Comparison of ENCODE assay signal across 16 cellular contexts in genomic region chr21:37384416-37384815, GRCh38. TPM values are rescaled to one million over a fixed set of nuclear protein-coding genes. Genes with fewer than 3 reads are reported as not detected.
A peak's percentile ranks its signal among the peaks of the same experiment; 100 is the strongest.
DNase-seq lines count a peak whose midpoint lies in the region; ATAC-seq and TF ChIP-seq lines count a peak whose summit lies in the region.
"Had no signal": no experiment of that assay in that cellular context is flagged by ENCODE, and none has a peak within 500 bp of the region (broad histone marks: within the 10 kb centered on the region; RNA-seq: fewer than 3 reads in every experiment).

No MANE protein-coding gene starts in this region.

- CTCF ChIA-PET in CD4-positive, alpha-beta T cell (lab: Charles Lee) = interaction anchor here (1.7 kb wide), 1 partner anchor 34 kb away, joined by 5 read pairs; no protein-coding TSS in a partner anchor

- no peak for DNase-seq in CD14-positive monocyte (ENCODE audit: low spot score)
- DNase-seq in CD4-positive, alpha-beta T cell = no peak
- no peak for DNase-seq in central memory CD8-positive, alpha-beta T cell (ENCODE audit: low spot score in 2 of 2)
- no peak for DNase-seq in natural killer cell treated with Interleukin-12 subunit alpha and Interleukin-12 subunit beta and Interleukin-15 and Interleukin-18, amount 100 ng/mL, for 72 hours (ENCODE audit: low spot score)
- no peak for DNase-seq in T-helper 2 cell treated with Interferon-gamma antibody and Interleukin-4, amounts not matched to agents 5 μg/mL and 100 μg/mL, for 36 hours (ENCODE audit: low spot score)
- DNase-seq in SK-N-DZ (ENCODE audit: low spot score) = no peak
- no peak for DNase-seq in NCI-H69 (lab: John Stamatoyannopoulos, UW)
- DNase-seq: DMS 273 treated with DMSO at 0.1 percent for 48 hours, IMR-90, MV-4-11, NCI-H1417 treated with DMSO at 0.1 percent for 48 hours, NCI-H2029, NCI-H510A treated with DMSO at 0.1 percent for 48 hours, SHP77 treated with DMSO at 0.1 percent for 48 hours had no signal

- intact Hi-C loops in CD14-positive monocyte (cut with micrococcal nuclease) = no loop called here
- intact Hi-C loops in CD4-positive, alpha-beta T cell (cut with DNase I, micrococcal nuclease) = loop anchor here in 1 of 2 experiments (5.0 kb wide), 1 partner anchor 38 kb away; no protein-coding TSS in a partner anchor

- no peak for ATAC-seq in CD4-positive, alpha-beta T cell (ENCODE audit: poor library complexity)
- no peak for ATAC-seq in central memory CD8-positive, alpha-beta T cell (replicated peaks; ENCODE audit: extremely low read depth, poor library complexity, severe bottlenecking)
- ATAC-seq in natural killer cell treated with Interleukin-12 subunit alpha and Interleukin-12 subunit beta and Interleukin-15 and Interleukin-18, amount 100 ng/mL, for 72 hours = no peak

- H3K9me3 Mint-ChIP-seq in CD14-positive monocyte = peaks cover 0 to 2% (median 0%) of the 10 kb centered on the region in 7 donors
- H3K9me3 Mint-ChIP-seq in CD4-positive, alpha-beta T cell = peaks cover 2% of the 10 kb centered on the region
- no peaks in the 10 kb centered on the region for H3K9me3 Mint-ChIP-seq in central memory CD8-positive, alpha-beta T cell
- no peaks in the 10 kb centered on the region for H3K9me3 Mint-ChIP-seq in natural killer cell treated with Interleukin-12 subunit alpha and Interleukin-12 subunit beta and Interleukin-15 and Interleukin-18, amount 100 ng/mL, for 72 hours
- no peaks in the 10 kb centered on the region for H3K9me3 Mint-ChIP-seq in T-helper 2 cell treated with Interferon-gamma antibody and Interleukin-4, amounts not matched to agents 5 μg/mL and 100 μg/mL, for 36 hours

- POLR2A ChIA-PET in CD4-positive, alpha-beta T cell (lab: Charles Lee) = interaction anchor here (2.7 kb wide), 1 partner anchor 16 kb away, joined by 8 read pairs; no protein-coding TSS in a partner anchor

- no peak for TF ChIP-seq CTCF in CD14-positive monocyte (IDR thresholded peaks at IDR 0.05)
- no peak for TF ChIP-seq CTCF in CD4-positive, alpha-beta T cell (IDR thresholded peaks at IDR 0.05)

- H3K27me3 Mint-ChIP-seq in CD14-positive monocyte (ENCODE audit: low read depth in 3 of 3) = peaks cover 0 to 2% (median 0%) of the 10 kb centered on the region in 3 donors
- H3K27me3 Mint-ChIP-seq in CD4-positive, alpha-beta T cell = no peaks in the 10 kb centered on the region
- H3K27me3 Mint-ChIP-seq in central memory CD8-positive, alpha-beta T cell = no peaks in the 10 kb centered on the region
- H3K27me3 Mint-ChIP-seq in natural killer cell treated with Interleukin-12 subunit alpha and Interleukin-12 subunit beta and Interleukin-15 and Interleukin-18, amount 100 ng/mL, for 72 hours = no peaks in the 10 kb centered on the region
- no peaks in the 10 kb centered on the region for H3K27me3 Mint-ChIP-seq in T-helper 2 cell treated with Interferon-gamma antibody and Interleukin-4, amounts not matched to agents 5 μg/mL and 100 μg/mL, for 36 hours (ENCODE audit: low read depth)
- H3K27me3 Mint-ChIP-seq: B cell had no signal

- peaks cover 68% of the 10 kb centered on the region for H3K4me1 Mint-ChIP-seq in CD14-positive monocyte
- peaks cover 92% of the 10 kb centered on the region for H3K4me1 Mint-ChIP-seq in CD4-positive, alpha-beta T cell (ENCODE audit: low read depth)
- peaks cover 82% of the 10 kb centered on the region for H3K4me1 Mint-ChIP-seq in central memory CD8-positive, alpha-beta T cell
- H3K4me1 Mint-ChIP-seq in natural killer cell treated with Interleukin-12 subunit alpha and Interleukin-12 subunit beta and Interleukin-15 and Interleukin-18, amount 100 ng/mL, for 72 hours (ENCODE audit: low read depth in 2 of 2) = peaks cover 62 to 75% of the 10 kb centered on the region in 2 donors
- H3K4me1 Mint-ChIP-seq in T-helper 2 cell treated with Interferon-gamma antibody and Interleukin-4, amounts not matched to agents 5 μg/mL and 100 μg/mL, for 36 hours (ENCODE audit: low read depth) = peaks cover 64% of the 10 kb centered on the region

- H3K27me3 ChIP-seq in CD4-positive, alpha-beta T cell (ENCODE audit: control insufficient read depth, insufficient read depth, low read length) = no peaks in the 10 kb centered on the region

- no peak overlapping the region for H3K27ac ChIP-seq in CD4-positive, alpha-beta T cell (ENCODE audit: low read depth, low read length)

- H3K4me3 Mint-ChIP-seq in CD14-positive monocyte = peak overlapping the region in 1 of 2 donors; percentile 26
- peak overlapping the region; percentile 32 for H3K4me3 Mint-ChIP-seq in CD4-positive, alpha-beta T cell
- H3K4me3 Mint-ChIP-seq in central memory CD8-positive, alpha-beta T cell = peak overlapping the region; percentile 17
- H3K4me3 Mint-ChIP-seq in natural killer cell treated with Interleukin-12 subunit alpha and Interleukin-12 subunit beta and Interleukin-15 and Interleukin-18, amount 100 ng/mL, for 72 hours = peak overlapping the region; percentile 28
- no peak overlapping the region for H3K4me3 Mint-ChIP-seq in T-helper 2 cell treated with Interferon-gamma antibody and Interleukin-4, amounts not matched to agents 5 μg/mL and 100 μg/mL, for 36 hours

- no peaks in the 10 kb centered on the region for H3K9me3 ChIP-seq in CD4-positive, alpha-beta T cell (ENCODE audit: control insufficient read depth, low read length)
- H3K9me3 ChIP-seq: HAP-1 had no signal

- peaks cover 2 to 10% of the 10 kb centered on the region in 2 donors for H3K36me3 Mint-ChIP-seq in CD14-positive monocyte
- H3K36me3 Mint-ChIP-seq in CD4-positive, alpha-beta T cell (ENCODE audit: low read depth) = peaks cover 16% of the 10 kb centered on the region
- peaks cover 21% of the 10 kb centered on the region for H3K36me3 Mint-ChIP-seq in central memory CD8-positive, alpha-beta T cell (ENCODE audit: insufficient read depth)
- H3K36me3 Mint-ChIP-seq in natural killer cell treated with Interleukin-12 subunit alpha and Interleukin-12 subunit beta and Interleukin-15 and Interleukin-18, amount 100 ng/mL, for 72 hours = no peaks in the 10 kb centered on the region
- peaks cover 22% of the 10 kb centered on the region for H3K36me3 Mint-ChIP-seq in T-helper 2 cell treated with Interferon-gamma antibody and Interleukin-4, amounts not matched to agents 5 μg/mL and 100 μg/mL, for 36 hours (ENCODE audit: low read depth)

- peak overlapping the region in 5 of 7 donors; percentile 4 to 77 (median 50) for H3K27ac Mint-ChIP-seq in CD14-positive monocyte
- peak overlapping the region; percentile 3 for H3K27ac Mint-ChIP-seq in CD4-positive, alpha-beta T cell
- H3K27ac Mint-ChIP-seq in central memory CD8-positive, alpha-beta T cell (ENCODE audit: low read depth) = peak overlapping the region; percentile 50
- peak overlapping the region; percentile 17 to 32 for H3K27ac Mint-ChIP-seq in natural killer cell treated with Interleukin-12 subunit alpha and Interleukin-12 subunit beta and Interleukin-15 and Interleukin-18, amount 100 ng/mL, for 72 hours
- H3K27ac Mint-ChIP-seq in T-helper 2 cell treated with Interferon-gamma antibody and Interleukin-4, amounts not matched to agents 5 μg/mL and 100 μg/mL, for 36 hours = no peak overlapping the region
- H3K27ac Mint-ChIP-seq: B cell had no signal

RNA-seq across cellular contexts. Expression of gene DYRK1A, which starts 17.8 kb away (rescaled TPM):
- polyA plus RNA-seq in CD14-positive monocyte = 1 to 10 TPM; 1.8 to 2.4 TPM
- total RNA-seq in CD4-positive, alpha-beta T cell = 100 to 1,000 TPM; 135 to 145 TPM
- total RNA-seq in natural killer cell treated with Interleukin-12 subunit alpha and Interleukin-12 subunit beta and Interleukin-15 and Interleukin-18, amount 100 ng/mL, for 72 hours = 10 to 100 TPM; 83.5 to 90.1 TPM
- 18.8 and 20.9 TPM in 2 replicates for polyA plus RNA-seq in SK-N-DZ (2014; cell fraction: cytosol; rRNA removed)
- 16.4 and 20.3 TPM in 2 replicates for polyA plus RNA-seq in SK-N-DZ (2014; cell fraction: nucleus; rRNA removed)
